Comparison of ENCODE assay signal across 8 cellular contexts in genomic region chr10:17453377-17454091, GRCh38. TPM values are rescaled to one million over a fixed set of nuclear protein-coding genes. Genes with fewer than 3 reads are reported as not detected.
DNase-seq lines count a peak whose midpoint lies in the region; ATAC-seq and TF ChIP-seq lines count a peak whose summit lies in the region.

No MANE protein-coding gene starts in this region.

- H4K20me1 ChIP-seq in BLaER1 treated with 17β-estradiol and CSF1 and Interleukin-3, amounts not matched to agents 10 nM and 100 nM = peaks cover 0 to 15% (median 6%) of the 10 kb centered on the region in 11 experiments; a peak in 12 of 22 replicates

- peaks cover 27 to 35% (median 33%) of the 10 kb centered on the region in 11 experiments for H3K9me3 ChIP-seq in BLaER1 treated with 17β-estradiol and CSF1 and Interleukin-3, amounts not matched to agents 10 nM and 100 nM (replicated peaks in 1 of 11)
- H3K9me3 ChIP-seq in ascending aorta (peaks cover 5 to 14% of the 10 kb centered on the region in 2 donors), spleen (peaks cover 0 to 27% (median 16%) of the 10 kb centered on the region in 8 donors)

- peak overlapping the region in 9 of 11 experiments; percentile 63 to 79 (median 71); a peak in 15 of 22 replicates for H3K9ac ChIP-seq in BLaER1 treated with 17β-estradiol and CSF1 and Interleukin-3, amounts not matched to agents 10 nM and 100 nM

- peak overlapping the region; percentile 84 to 98 (median 94) for H3K4me2 ChIP-seq in BLaER1 treated with 17β-estradiol and CSF1 and Interleukin-3, amounts not matched to agents 10 nM and 100 nM

- H3K36me3 ChIP-seq in BLaER1 treated with 17β-estradiol and CSF1 and Interleukin-3, amounts not matched to agents 10 nM and 100 nM = peaks cover 0 to 6% (median 0%) of the 10 kb centered on the region in 11 experiments; a peak in 4 of 22 replicates
- H3K36me3 ChIP-seq in ascending aorta (no peaks in the 10 kb centered on the region), spleen (peaks cover 0 to 6% (median 0%) of the 10 kb centered on the region in 6 donors)

- intact Hi-C loops in ascending aorta (cut with DNase I) = no loop called here
- intact Hi-C loops in spleen (cut with DNase I; ENCODE audit: low total_unique reads) = no loop called here

- TF ChIP-seq CTCF in ascending aorta (IDR thresholded peaks at IDR 0.05) (no peak), spleen (IDR thresholded peaks at IDR 0.05 in 8 of 11, conservative IDR thresholded peaks at IDR 0.05 in 3 of 11) (no peak)

- DNase-seq in GOT3 (lab: John Stamatoyannopoulos, UW) (peak; percentile 18), SK-N-DZ (ENCODE audit: low spot score) (peak; percentile 4), ascending aorta (ENCODE audit: low spot score in 2 of 2) (peak in 1 of 2 donors; percentile 66), spleen (peak; percentile 82), NK-92 (lab: John Stamatoyannopoulos, UW; ENCODE audit: unreplicated experiment) (no peak)

- peaks cover 9 to 18% (median 15%) of the 10 kb centered on the region in 10 experiments; a peak in 16 of 20 replicates for H3K4me1 ChIP-seq in BLaER1 treated with 17β-estradiol and CSF1 and Interleukin-3, amounts not matched to agents 10 nM and 100 nM
- H3K4me1 ChIP-seq in ascending aorta (peaks cover 5 to 6% of the 10 kb centered on the region in 2 donors), spleen (peaks cover 7 to 30% (median 16%) of the 10 kb centered on the region in 6 donors)

- peak overlapping the region; percentile 55 to 75 (median 68) for H3K4me3 ChIP-seq in BLaER1 treated with 17β-estradiol and CSF1 and Interleukin-3, amounts not matched to agents 10 nM and 100 nM
- H3K4me3 ChIP-seq in ascending aorta = peak overlapping the region; percentile 58 to 70
- peak overlapping the region; percentile 62 for H3K4me3 ChIP-seq in iPS-11a (ENCODE audit: low read depth, low read length)
- peak overlapping the region; percentile 23 to 73 (median 43) for H3K4me3 ChIP-seq in spleen

- peaks cover 53 to 71% (median 64%) of the 10 kb centered on the region in 11 experiments for H3K27me3 ChIP-seq in BLaER1 treated with 17β-estradiol and CSF1 and Interleukin-3, amounts not matched to agents 10 nM and 100 nM
- H3K27me3 ChIP-seq in ascending aorta = no peaks in the 10 kb centered on the region
- H3K27me3 ChIP-seq in spleen (replicated peaks in 1 of 7) = peaks cover 0 to 66% (median 37%) of the 10 kb centered on the region in 7 donors

- ATAC-seq in HG03442 (IDR thresholded peaks at IDR 0.05; ENCODE audit: unreplicated experiment) = no peak

- no peak for TF ChIP-seq POLR2A in spleen (IDR thresholded peaks at IDR 0.05)

- H3K27ac ChIP-seq in BLaER1 treated with 17β-estradiol and CSF1 and Interleukin-3, amounts not matched to agents 10 nM and 100 nM = no peak overlapping the region
- H3K27ac ChIP-seq in ascending aorta (no peak overlapping the region), spleen (peak overlapping the region in 3 of 8 donors; percentile 36 to 68 (median 61))

- WGBS in spleen, 5 donors = 0 to 1% (median 1%) methylated on average over 2 to 66 of the region's 66 CpGs

RNA-seq across cellular contexts. Expression of gene ST8SIA6, which starts 0.9 kb away (rescaled TPM):
- polyA plus RNA-seq in SK-N-DZ (2014; cell fraction: cytosol; rRNA removed) = not detected in 2 replicates
- polyA plus RNA-seq in SK-N-DZ (2014; cell fraction: nucleus; rRNA removed) = not detected in 2 replicates
- total RNA-seq in ascending aorta (not detected), spleen (1 to 10 TPM in 4 of 7 donors, under 1 TPM in 2, not detected in 1; 0.66 to 1.2 (median 1.0) TPM)
- polyA plus RNA-seq in spleen = under 1 TPM in 1 of 3 donors, not detected in 2; 0.02 TPM
